ENCODE assay signal across 8 cellular contexts in genomic region chr7:35985126-35985754, GRCh38.
DNase-seq lines count a peak whose midpoint lies in the region; ATAC-seq and TF ChIP-seq lines count a peak whose summit lies in the region.

No MANE protein-coding gene starts in this region.

- H3K4me3 ChIP-seq in NB4 (ENCODE audit: low read depth, low read length): no peak overlapping the region

- POLR2A ChIA-PET in HEK293T (lab: Yijun Ruan, JAX): no interaction called here

- H3K36me3 Mint-ChIP-seq in activated naive CD8-positive, alpha-beta T cell treated with anti-CD3 and anti-CD28 coated beads, Interleukin-2, amount 50 U/mL, for 24 hours (ENCODE audit: low read depth): no peaks in the 10 kb centered on the region

- no peak overlapping the region for H3K4me3 Mint-ChIP-seq in activated naive CD8-positive, alpha-beta T cell treated with anti-CD3 and anti-CD28 coated beads, Interleukin-2, amount 50 U/mL, for 24 hours

- H3K4me1 Mint-ChIP-seq in activated naive CD8-positive, alpha-beta T cell treated with anti-CD3 and anti-CD28 coated beads, Interleukin-2, amount 50 U/mL, for 24 hours: no peaks in the 10 kb centered on the region

- no peak for TF ChIP-seq POLR2A in NB4 (IDR thresholded peaks at IDR 0.05; ENCODE audit: extremely low read depth, insufficient read length)

- peak; percentile 98 for TF ChIP-seq CTCF in NB4 (IDR thresholded peaks at IDR 0.05; ENCODE audit: low read depth, low read length)

- H3K27ac Mint-ChIP-seq in activated naive CD8-positive, alpha-beta T cell treated with anti-CD3 and anti-CD28 coated beads, Interleukin-2, amount 50 U/mL, for 24 hours: no peak overlapping the region

- H3K9me3 Mint-ChIP-seq in activated naive CD8-positive, alpha-beta T cell treated with anti-CD3 and anti-CD28 coated beads, Interleukin-2, amount 50 U/mL, for 24 hours: no peaks in the 10 kb centered on the region

- peak; percentile 95 for ATAC-seq in activated naive CD8-positive, alpha-beta T cell treated with anti-CD3 and anti-CD28 coated beads, Interleukin-2, amount 50 U/mL, for 24 hours
- peak; percentile 98 for ATAC-seq in left ventricle myocardium superior
- ATAC-seq in GM21737 (IDR thresholded peaks at IDR 0.05; ENCODE audit: unreplicated experiment): no peak

- H3K27me3 Mint-ChIP-seq in activated naive CD8-positive, alpha-beta T cell treated with anti-CD3 and anti-CD28 coated beads, Interleukin-2, amount 50 U/mL, for 24 hours: no peaks in the 10 kb centered on the region

- CTCF ChIA-PET in HEK293T (lab: Yijun Ruan, JAX): interaction anchor here (0.6 to 1.9 kb wide), 7 partner anchors 9 to 334 kb away, joined by 3 to 15 read pairs (median 3); no protein-coding TSS in a partner anchor

- DNase-seq in GM04503 (ENCODE audit: low read depth) (peak; percentile 5), HEK293T (ENCODE audit: extremely low spot score) (peak; percentile 80), NB4 (ENCODE audit: low read depth) (peak; percentile 88), T follicular helper cell (ENCODE audit: low read depth) (peak; percentile 71), left ventricle myocardium superior (peak; percentile 86), retina (peak; percentile 73)
- DNase-seq in activated naive CD8-positive, alpha-beta T cell treated with anti-CD3 and anti-CD28 coated beads, Interleukin-2, amount 50 U/mL, for 24 hours: peak; percentile 72

- intact Hi-C loops in left ventricle myocardium superior (cut with micrococcal nuclease): loop anchor here (1.0 kb wide), 1 partner anchor 306 kb away; no protein-coding TSS in a partner anchor

TF ChIP-seq in HEK293T, 16 proteins besides CTCF, POLR2A, EP300 and RAD21:
- TF ChIP-seq LEF1 (IDR thresholded peaks at IDR 0.05; ENCODE audit: borderline replicate concordance) (no peak), SUZ12 (IDR thresholded peaks at IDR 0.05) (no peak), NFRKB (IDR thresholded peaks at IDR 0.05) (no peak), CTBP1 (IDR thresholded peaks at IDR 0.05; ENCODE audit: borderline replicate concordance) (no peak), ELF4 (IDR thresholded peaks at IDR 0.05) (no peak), BHLHE40 (IDR thresholded peaks at IDR 0.05; ENCODE audit: borderline replicate concordance) (no peak), TARDBP (IDR thresholded peaks at IDR 0.05) (no peak), FOXK2 (IDR thresholded peaks at IDR 0.05) (no peak), SP1 (IDR thresholded peaks at IDR 0.05) (no peak), ZNF384 (IDR thresholded peaks at IDR 0.05) (no peak), L3MBTL2 (conservative IDR thresholded peaks at IDR 0.05) (no peak), PKNOX1 (IDR thresholded peaks at IDR 0.05) (no peak), FOXA1 (IDR thresholded peaks at IDR 0.05) (no peak), ARNT (IDR thresholded peaks at IDR 0.05) (no peak), HDGF (IDR thresholded peaks at IDR 0.05; ENCODE audit: borderline replicate concordance) (no peak), FOXM1 (IDR thresholded peaks at IDR 0.05; ENCODE audit: borderline replicate concordance) (no peak)

Comparison
In these comparisons a context has a peak if more than half of its experiments do, and no peak if none do; other contexts are left out.
1. DNase-seq: peak in every context shown above with its lines; median percentile 88 in NB4; 86 in left ventricle myocardium superior; 80 in HEK293T; 73 in retina; 72 in activated naive CD8-positive, alpha-beta T cell treated with anti-CD3 and anti-CD28 coated beads, Interleukin-2, amount 50 U/mL, for 24 hours; 71 in T follicular helper cell; 5 in GM04503.